In the genomic region with DNA sequence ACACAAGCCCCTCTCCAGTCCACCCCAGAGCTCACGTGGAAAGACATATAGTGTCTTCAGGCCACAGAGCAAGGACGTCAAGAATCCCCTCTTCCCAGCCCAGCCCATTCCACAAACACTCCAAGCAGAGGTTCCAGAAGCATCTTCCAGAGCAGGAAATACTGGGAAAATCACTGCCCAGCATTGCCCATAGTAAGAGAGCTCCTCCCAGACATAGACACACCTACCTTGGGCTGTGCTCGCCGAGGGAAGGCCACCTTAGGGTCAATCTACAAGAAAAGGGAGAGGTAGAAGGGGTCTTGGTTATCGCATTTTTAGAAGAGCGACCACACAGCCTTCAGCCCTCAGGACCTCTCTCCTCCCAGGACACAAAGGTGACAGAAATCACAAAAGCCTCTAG, we compare ENCODE assay signal across 29 cellular contexts. TPM values are rescaled to one million over a fixed set of nuclear protein-coding genes. Genes with fewer than 3 reads are reported as not detected.
"Had no signal": no experiment of that assay in that cellular context is flagged by ENCODE, and none has a peak within 500 bp of the region (broad histone marks: within the 10 kb centered on the region; RNA-seq: fewer than 3 reads in every experiment).

No MANE protein-coding gene starts in this region.

- H3K9me3 Mint-ChIP-seq: activated naive CD4-positive, alpha-beta T cell treated with anti-CD3 and anti-CD28 coated beads, Interleukin-2, amount 10 ng/mL, durations not matched to agents 7 days and 5 days; activated T-cell treated with anti-CD3 and anti-CD28 coated beads, Interleukin-2, amount 50 U/mL, for 72 hours; stimulated activated naive CD8-positive, alpha-beta T cell treated with anti-CD3 and anti-CD28 coated beads, Interleukin-15, amount 100 ng/mL, for 72 hours had no signal

- H3K27me3 ChIP-seq: body of pancreas had no signal

- H3K27ac Mint-ChIP-seq: activated naive CD4-positive, alpha-beta T cell treated with anti-CD3 and anti-CD28 coated beads, Interleukin-2, amount 10 ng/mL, durations not matched to agents 7 days and 5 days; activated T-cell treated with anti-CD3 and anti-CD28 coated beads, Interleukin-2, amount 50 U/mL, for 72 hours; stimulated activated naive CD8-positive, alpha-beta T cell treated with anti-CD3 and anti-CD28 coated beads, Interleukin-15, amount 100 ng/mL, for 72 hours; T-helper 17 cell had no signal

- H3K9me3 ChIP-seq: body of pancreas, suprapubic skin had no signal

- H3K36me3 Mint-ChIP-seq: activated naive CD4-positive, alpha-beta T cell treated with anti-CD3 and anti-CD28 coated beads, Interleukin-2, amount 10 ng/mL, durations not matched to agents 7 days and 5 days had no signal

- H3K27ac ChIP-seq: suprapubic skin had no signal

- ATAC-seq: activated T-cell treated with anti-CD3 and anti-CD28 coated beads, Interleukin-2, amount 50 U/mL, for 72 hours; body of pancreas; esophagus mucosa; left ventricle myocardium superior; stimulated activated naive CD8-positive, alpha-beta T cell treated with anti-CD3 and anti-CD28 coated beads, Interleukin-15, amount 100 ng/mL, for 72 hours; T-helper 17 cell had no signal

- H3K4me3 Mint-ChIP-seq: activated naive CD4-positive, alpha-beta T cell treated with anti-CD3 and anti-CD28 coated beads, Interleukin-2, amount 10 ng/mL, durations not matched to agents 7 days and 5 days; activated T-cell treated with anti-CD3 and anti-CD28 coated beads, Interleukin-2, amount 50 U/mL, for 72 hours; stimulated activated naive CD8-positive, alpha-beta T cell treated with anti-CD3 and anti-CD28 coated beads, Interleukin-15, amount 100 ng/mL, for 72 hours; T-helper 17 cell had no signal

- DNase-seq: activated CD4-positive, alpha-beta T cell treated with anti-CD3 and anti-CD28 coated beads for 4 hours; activated CD4-positive, alpha-beta T cell treated with anti-CD3 and anti-CD28 coated beads, Interleukin-2, amount 50 U/mL, for 48 hours; activated CD4-positive, CD25-positive, alpha-beta regulatory T cell; activated CD8-positive, alpha-beta memory T cell treated with anti-CD3 and anti-CD28 coated beads, Interleukin-2, amount 50 U/mL, for 48 hours; activated effector memory CD4-positive, alpha-beta T cell treated with anti-CD3 and anti-CD28 coated beads, Interleukin-2, amount 50 U/mL, for 16 hours; activated naive CD4-positive, alpha-beta T cell treated with anti-CD3 and anti-CD28 coated beads, Interleukin-2, amount 10 ng/mL, durations not matched to agents 7 days and 5 days; activated T-cell treated with anti-CD3 and anti-CD28 coated beads, Interleukin-2, amount 50 U/mL, for 72 hours; anterior cingulate cortex; body of pancreas; caudate nucleus; effector memory CD4-positive, alpha-beta T cell; foreskin melanocyte; hypothalamus; left ventricle myocardium superior; mammary epithelial cell; retina; stimulated activated CD4-positive, alpha-beta T cell treated with anti-CD3 and anti-CD28 coated beads, Interleukin-4, amount 100 ng/mL, for 24 hours; stimulated activated naive CD8-positive, alpha-beta T cell treated with anti-CD3 and anti-CD28 coated beads, Interleukin-15, amount 100 ng/mL, for 72 hours; T-helper 17 cell; trophoblast cell had no signal

RNA-seq across cellular contexts. Expression of a gene that starts 4.5 kb away (rescaled TPM):
- total RNA-seq: dermis microvascular lymphatic vessel endothelial cell, endothelial cell of umbilical vein, T-helper 17 cell had no signal
- polyA plus RNA-seq: mammary epithelial cell had no signal

RNA-seq across cellular contexts. Expression of a gene that starts 36.9 kb away (rescaled TPM):
- total RNA-seq: activated CD8-positive, alpha-beta memory T cell treated with anti-CD3 and anti-CD28 coated beads for 36 hours; activated T-cell treated with anti-CD3 and anti-CD28 coated beads, Interleukin-2, amount 50 U/mL, for 72 hours; dermis microvascular lymphatic vessel endothelial cell; endothelial cell of umbilical vein; esophagus mucosa; left ventricle myocardium superior; mammary epithelial cell; myocyte; omental fat pad; SK-MEL-5; suprapubic skin; T-helper 17 cell had no signal
- polyA plus RNA-seq: endothelial cell of umbilical vein, mammary epithelial cell, neural cell had no signal
